ENCODE assay signal across 14 cellular contexts in the genomic region with DNA sequence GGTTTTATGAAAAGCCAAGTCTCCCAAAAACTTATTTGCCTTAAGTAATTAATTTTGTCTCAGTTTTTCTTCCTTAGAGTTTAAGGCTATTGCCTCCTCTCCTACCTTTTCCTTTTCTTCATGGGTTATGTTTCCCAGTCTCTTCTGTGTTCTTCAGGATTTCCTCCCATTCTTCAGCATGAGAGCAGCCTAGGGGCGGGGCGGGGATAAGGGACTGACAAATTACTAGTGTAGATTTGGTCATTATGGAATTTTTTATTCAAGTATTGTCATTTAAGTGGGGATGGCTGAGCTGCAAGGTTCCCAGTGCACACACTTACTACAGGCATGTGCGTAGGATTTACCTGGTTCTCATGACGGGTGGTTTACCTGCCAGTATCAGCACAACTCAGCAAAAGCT. TPM values are rescaled to one million over a fixed set of nuclear protein-coding genes. Genes with fewer than 3 reads are reported as not detected.
DNase-seq lines count a peak whose midpoint lies in the region; ATAC-seq and TF ChIP-seq lines count a peak whose summit lies in the region.
"Had no signal": no experiment of that assay in that cellular context is flagged by ENCODE, and none has a peak within 500 bp of the region (broad histone marks: within the 10 kb centered on the region; RNA-seq: fewer than 3 reads in every experiment).

No MANE protein-coding gene starts in this region.

- H3K4me2 ChIP-seq in BLaER1: peak overlapping the region; percentile 52

- peaks cover 40% of the 10 kb centered on the region for H3K4me1 Mint-ChIP-seq in activated T-helper 17 cell treated with anti-CD3 and anti-CD28 coated beads, Interleukin-2, amount 50 U/mL, for 72 hours

- H3K36me3 Mint-ChIP-seq in activated T-helper 17 cell treated with anti-CD3 and anti-CD28 coated beads, Interleukin-2, amount 50 U/mL, for 72 hours (ENCODE audit: low read depth): peaks cover 89% of the 10 kb centered on the region

- H3K27me3 Mint-ChIP-seq in activated T-helper 17 cell treated with anti-CD3 and anti-CD28 coated beads, Interleukin-2, amount 50 U/mL, for 72 hours: no peaks in the 10 kb centered on the region

- TF ChIP-seq CTCF in cardiac muscle cell (IDR thresholded peaks at IDR 0.05; ENCODE audit: low read depth, low read length): no peak
- TF ChIP-seq CTCF in omental fat pad (IDR thresholded peaks at IDR 0.05): no peak

- H3K9me3 Mint-ChIP-seq in activated T-helper 17 cell treated with anti-CD3 and anti-CD28 coated beads, Interleukin-2, amount 50 U/mL, for 72 hours: no peaks in the 10 kb centered on the region

- H3K9ac ChIP-seq in BLaER1: no peak overlapping the region

- H3K4me3 ChIP-seq in BLaER1: no peak overlapping the region
- H3K4me3 ChIP-seq in cardiac muscle cell: no peak overlapping the region
- H3K4me3 ChIP-seq: tibial nerve had no signal

- H3K4me1 ChIP-seq in BLaER1 (peaks cover 61% of the 10 kb centered on the region), cardiac muscle cell (ENCODE audit: low read depth) (no peaks in the 10 kb centered on the region)

- H3K27ac Mint-ChIP-seq in activated T-helper 17 cell treated with anti-CD3 and anti-CD28 coated beads, Interleukin-2, amount 50 U/mL, for 72 hours: peak overlapping the region; percentile 57

- DNase-seq in cardiac muscle cell (ENCODE audit: low read depth in 1 of 2, low spot score in 1 of 2): no peak
- no peak for DNase-seq in omental fat pad (ENCODE audit: low spot score)
- no peak for DNase-seq in NOMO-1 treated with dmso at 0.1 percent for 144 hours (lab: John Stamatoyannopoulos, UW; ENCODE audit: unreplicated experiment)
- no peak for DNase-seq in midbrain (lab: John Stamatoyannopoulos, UW)
- DNase-seq: activated CD8-positive, alpha-beta memory T cell treated with anti-CD3 and anti-CD28 coated beads for 24 hours; activated gamma-delta T cell treated with Interleukin-2 at 50 U/mL for 16 hours; DMS 273 treated with DMSO at 0.1 percent for 48 hours; NCI-H1436 treated with DMSO at 0.1 percent for 48 hours; NCI-H446 treated with DMSO at 0.1 percent for 48 hours had no signal

- no peak overlapping the region for H3K4me3 Mint-ChIP-seq in activated T-helper 17 cell treated with anti-CD3 and anti-CD28 coated beads, Interleukin-2, amount 50 U/mL, for 72 hours

- H3K36me3 ChIP-seq in BLaER1 (peaks cover 100% of the 10 kb centered on the region), cardiac muscle cell (peaks cover 16% of the 10 kb centered on the region)

- H3K9me3 ChIP-seq in BLaER1 (no peaks in the 10 kb centered on the region), cardiac muscle cell (ENCODE audit: low read depth) (no peaks in the 10 kb centered on the region)
- H3K9me3 ChIP-seq: tibial nerve had no signal

- peaks cover 100% of the 10 kb centered on the region for H4K20me1 ChIP-seq in BLaER1

- H3K27me3 ChIP-seq in BLaER1 (no peaks in the 10 kb centered on the region), cardiac muscle cell (no peaks in the 10 kb centered on the region)
- H3K27me3 ChIP-seq: tibial nerve had no signal

- H3K27ac ChIP-seq in BLaER1 (no peak overlapping the region), cardiac muscle cell (peak overlapping the region; percentile 14)

- ATAC-seq in activated T-helper 17 cell treated with anti-CD3 and anti-CD28 coated beads, Interleukin-2, amount 50 U/mL, for 72 hours (replicated peaks): no peak
- ATAC-seq in omental fat pad (ENCODE audit: low FRiP score) (peak; percentile 34), HG02973 (IDR thresholded peaks at IDR 0.05; ENCODE audit: unreplicated experiment) (no peak), HG02938 (IDR thresholded peaks at IDR 0.05; ENCODE audit: unreplicated experiment) (no peak)

RNA-seq across cellular contexts. Expression of a gene that starts 35.2 kb away (rescaled TPM):
- total RNA-seq in activated T-helper 17 cell treated with anti-CD3 and anti-CD28 coated beads, Interleukin-2, amount 50 U/mL, for 72 hours: 10 to 100 TPM; 14.0 to 18.1 TPM
- total RNA-seq in cardiac muscle cell (8.5 and 13.7 TPM in 2 replicates), omental fat pad (10 to 100 TPM in 3 of 4 donors, 1 to 10 TPM in 1; 7.9 to 17.1 (median 16.5) TPM)
- 11.7 and 12.4 TPM in 2 replicates for polyA plus RNA-seq in cardiac muscle cell

RNA-seq across cellular contexts. Expression of a gene that starts 56.7 kb away (rescaled TPM):
- total RNA-seq in activated T-helper 17 cell treated with anti-CD3 and anti-CD28 coated beads, Interleukin-2, amount 50 U/mL, for 72 hours: 10 to 100 TPM; 72.5 to 83.4 TPM
- total RNA-seq in cardiac muscle cell (52.9 and 93.3 TPM in 2 replicates), omental fat pad (10 to 100 TPM; 25.8 to 48.4 (median 40.6) TPM)
- 28.5 and 43.1 TPM in 2 replicates for polyA plus RNA-seq in cardiac muscle cell
